Comparison of ENCODE assay signal across 15 cellular contexts in the genomic region with DNA sequence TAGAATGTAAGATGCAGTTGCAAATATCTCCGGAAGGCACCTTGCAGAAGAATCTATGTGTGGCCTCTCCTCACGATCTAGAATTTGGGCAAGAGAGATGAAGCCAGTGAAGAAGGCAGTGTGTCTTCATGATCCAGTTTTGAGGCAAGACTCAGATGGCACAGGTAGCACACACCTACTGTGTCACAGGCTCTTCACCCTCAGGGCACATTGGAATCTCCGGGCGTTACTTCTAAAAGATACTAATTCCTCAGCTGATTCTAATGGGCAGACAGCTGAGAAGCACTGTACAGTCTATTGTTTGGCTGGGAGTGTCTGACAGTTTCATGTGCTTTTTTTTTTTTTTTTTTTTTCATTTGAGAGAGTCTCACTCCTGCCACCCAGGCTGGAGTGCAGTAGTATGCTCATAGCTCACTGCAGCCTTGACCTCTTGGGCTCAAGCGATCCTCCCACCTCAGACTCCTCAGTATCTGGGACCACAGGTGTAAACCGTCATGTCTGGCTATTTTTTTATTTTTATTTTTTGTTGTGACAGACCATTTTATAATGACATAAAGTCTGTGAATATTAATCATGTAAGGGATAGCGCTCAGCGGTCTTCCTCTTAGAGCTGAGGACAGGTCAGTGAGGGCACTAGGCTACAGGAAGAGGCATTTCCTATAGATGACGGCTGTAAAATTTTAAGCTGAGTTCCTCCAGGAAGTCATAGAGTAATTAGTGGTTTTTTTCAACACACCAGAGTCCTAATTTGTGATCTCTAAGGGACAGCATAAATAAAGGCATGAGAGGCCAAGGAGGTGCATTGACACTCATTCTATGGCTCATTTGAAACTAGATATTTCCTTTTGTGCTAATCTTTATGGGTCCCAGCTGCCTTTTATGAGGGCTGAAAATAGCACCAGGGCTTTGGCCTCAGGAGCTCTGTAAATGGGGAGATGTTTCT. TPM values are rescaled to one million over a fixed set of nuclear protein-coding genes. Genes with fewer than 3 reads are reported as not detected.
DNase-seq lines count a peak whose midpoint lies in the region; ATAC-seq and TF ChIP-seq lines count a peak whose summit lies in the region.
"Had no signal": no experiment of that assay in that cellular context is flagged by ENCODE, and none has a peak within 500 bp of the region (broad histone marks: within the 10 kb centered on the region; RNA-seq: fewer than 3 reads in every experiment).

No MANE protein-coding gene starts in this region.

- whole genome bisulfite sequencing in mesendoderm (ENCODE audit: extremely low coverage, insufficient coverage, low lambda C conversion rate): no CpG with 5 or more reads among the region's 9 CpGs

- H3K4me3 ChIP-seq in mucosa of stomach (ENCODE audit: low read length): peak overlapping the region; percentile 1
- H3K4me3 ChIP-seq in uterus: no peak overlapping the region
- H3K4me3 ChIP-seq in mesendoderm (ENCODE audit: low read length): no peak overlapping the region

- no peak overlapping the region for H3K56ac ChIP-seq in mesendoderm (ENCODE audit: low read length)

- H3K4me1 ChIP-seq in mucosa of stomach (ENCODE audit: control insufficient read depth, insufficient read depth, low read length): peaks cover 47% of the 10 kb centered on the region
- H3K4me1 ChIP-seq in uterus: no peaks in the 10 kb centered on the region
- H3K4me1 ChIP-seq in mesendoderm (ENCODE audit: control insufficient read depth, low read depth, low read length): peaks cover 20% of the 10 kb centered on the region

- DNase-seq in DMS53 (lab: John Stamatoyannopoulos, UW): peak; percentile 80
- DNase-seq in KG1 (lab: John Stamatoyannopoulos, UW): peak; percentile 24
- peak; percentile 9 for DNase-seq in RPMI7951 (ENCODE audit: low read depth)
- no peak for DNase-seq in NCI-H774 (lab: John Stamatoyannopoulos, UW)
- DNase-seq in uterus: no peak
- DNase-seq in mesendoderm: no peak
- DNase-seq: DND-41; naive thymus-derived CD8-positive, alpha-beta T cell; stimulated activated CD4-positive, alpha-beta T cell treated with anti-CD3 and anti-CD28 coated beads, Interleukin-1b, Interleukin-23, amount 100 ng/mL, for 48 hours; T-helper 9 cell had no signal

- H3K36me3 ChIP-seq in mucosa of stomach (ENCODE audit: control insufficient read depth, insufficient read depth, low read length): no peaks in the 10 kb centered on the region
- no peaks in the 10 kb centered on the region for H3K36me3 ChIP-seq in uterus
- H3K36me3 ChIP-seq in mesendoderm (ENCODE audit: control insufficient read depth, insufficient read depth, low read length): no peaks in the 10 kb centered on the region

- H3K9me3 ChIP-seq in mucosa of stomach (ENCODE audit: control insufficient read depth, low read length): no peaks in the 10 kb centered on the region
- no peaks in the 10 kb centered on the region for H3K9me3 ChIP-seq in uterus

- H2BK5ac ChIP-seq in mesendoderm (ENCODE audit: low read length): no peak overlapping the region

- H3K27ac ChIP-seq in uterus (no peak overlapping the region), mesendoderm (ENCODE audit: low read depth, low read length) (no peak overlapping the region)

- no peak overlapping the region for H4K8ac ChIP-seq in mesendoderm (ENCODE audit: low read depth, low read length)

- no peak for TF ChIP-seq POLR2A in uterus (IDR thresholded peaks at IDR 0.05)

- no peaks in the 10 kb centered on the region for H3K27me3 ChIP-seq in mucosa of stomach (ENCODE audit: control insufficient read depth, insufficient read depth, low read length)
- no peaks in the 10 kb centered on the region for H3K27me3 ChIP-seq in uterus
- H3K27me3 ChIP-seq in mesendoderm (ENCODE audit: insufficient read depth, low read length, poor library complexity): no peaks in the 10 kb centered on the region

- no peak overlapping the region for H3K4ac ChIP-seq in mesendoderm (ENCODE audit: low read depth, low read length)

- peak overlapping the region; percentile 50 for H3K9ac ChIP-seq in mucosa of stomach (ENCODE audit: low read length)
- H3K9ac ChIP-seq in mesendoderm (ENCODE audit: low read length): no peak overlapping the region

- ATAC-seq in GM19467 (IDR thresholded peaks at IDR 0.05; ENCODE audit: unreplicated experiment): no peak
- ATAC-seq: naive thymus-derived CD8-positive, alpha-beta T cell had no signal

- H3K23ac ChIP-seq in mesendoderm (ENCODE audit: low read length): no peak overlapping the region

- H3K79me1 ChIP-seq in mesendoderm (ENCODE audit: low read length): peaks cover 6% of the 10 kb centered on the region

- peaks cover 8% of the 10 kb centered on the region for H3K79me2 ChIP-seq in mesendoderm (ENCODE audit: control insufficient read depth, insufficient read depth, low read length)

- no peak overlapping the region for H3K4me2 ChIP-seq in mesendoderm (ENCODE audit: low read length)

- H2AK5ac ChIP-seq in mesendoderm (ENCODE audit: low read length): no peak overlapping the region

- no peak overlapping the region for H3K18ac ChIP-seq in mesendoderm (ENCODE audit: low read length)

- H4K5ac ChIP-seq in mesendoderm (ENCODE audit: low read length): no peak overlapping the region

- TF ChIP-seq CTCF in uterus (IDR thresholded peaks at IDR 0.05): no peak

- no peak overlapping the region for H2BK120ac ChIP-seq in mesendoderm (ENCODE audit: low read depth, low read length)

- no peak overlapping the region for H2BK15ac ChIP-seq in mesendoderm (replicated peaks; ENCODE audit: low read depth)

- intact Hi-C loops in uterus (cut with DNase I; ENCODE audit: low total_unique reads): no loop called here

RNA-seq across cellular contexts. Expression of gene C3orf52, which starts 4.0 kb away (rescaled TPM):
- 6.4 and 7.4 TPM in 2 replicates for total RNA-seq in RPMI7951 (2014; rRNA removed; shearing (Covaris generic))
- 1 to 10 TPM in 2 of 4 donors, under 1 TPM in 2; 0.51 to 4.4 (median 1.5) TPM for total RNA-seq in uterus
- polyA plus RNA-seq in mesendoderm (2013, experiment 1 of 2): 6.2 TPM
- polyA plus RNA-seq in mesendoderm (2013, experiment 2 of 2): 6.9 TPM

RNA-seq across cellular contexts. Expression of gene GCSAM, which starts 42.8 kb away (rescaled TPM):
- not detected in 2 replicates for total RNA-seq in RPMI7951 (2014; rRNA removed; shearing (Covaris generic))
- under 1 TPM in 1 of 4 donors, not detected in 3; 0.14 TPM for total RNA-seq in uterus
- polyA plus RNA-seq in mesendoderm (2013, experiment 1 of 2): not detected
- not detected for polyA plus RNA-seq in mesendoderm (2013, experiment 2 of 2)
- total RNA-seq: chondrocyte, glomerular endothelial cell, NCI-H460 had no signal

RNA-seq across cellular contexts. Expression of gene TMPRSS7, which starts 55.7 kb away (rescaled TPM):
- not detected in 2 replicates for total RNA-seq in RPMI7951 (2014; rRNA removed; shearing (Covaris generic))
- not detected for total RNA-seq in uterus
- 0.01 TPM for polyA plus RNA-seq in mesendoderm (2013, experiment 1 of 2)
- polyA plus RNA-seq in mesendoderm (2013, experiment 2 of 2): not detected
- total RNA-seq: chondrocyte; glomerular endothelial cell; naive thymus-derived CD8-positive, alpha-beta T cell had no signal

Comparison
In these comparisons a context has a peak if more than half of its experiments do, and no peak if none do; other contexts are left out.
1. DNase-seq: peak in DMS53 (single experiment), KG1 (single experiment) and RPMI7951 (single experiment); none in NCI-H774 (single experiment), uterus (0 of 2) and mesendoderm (single experiment).